ENCODE assay signal across 1 cellular context in the genomic region with DNA sequence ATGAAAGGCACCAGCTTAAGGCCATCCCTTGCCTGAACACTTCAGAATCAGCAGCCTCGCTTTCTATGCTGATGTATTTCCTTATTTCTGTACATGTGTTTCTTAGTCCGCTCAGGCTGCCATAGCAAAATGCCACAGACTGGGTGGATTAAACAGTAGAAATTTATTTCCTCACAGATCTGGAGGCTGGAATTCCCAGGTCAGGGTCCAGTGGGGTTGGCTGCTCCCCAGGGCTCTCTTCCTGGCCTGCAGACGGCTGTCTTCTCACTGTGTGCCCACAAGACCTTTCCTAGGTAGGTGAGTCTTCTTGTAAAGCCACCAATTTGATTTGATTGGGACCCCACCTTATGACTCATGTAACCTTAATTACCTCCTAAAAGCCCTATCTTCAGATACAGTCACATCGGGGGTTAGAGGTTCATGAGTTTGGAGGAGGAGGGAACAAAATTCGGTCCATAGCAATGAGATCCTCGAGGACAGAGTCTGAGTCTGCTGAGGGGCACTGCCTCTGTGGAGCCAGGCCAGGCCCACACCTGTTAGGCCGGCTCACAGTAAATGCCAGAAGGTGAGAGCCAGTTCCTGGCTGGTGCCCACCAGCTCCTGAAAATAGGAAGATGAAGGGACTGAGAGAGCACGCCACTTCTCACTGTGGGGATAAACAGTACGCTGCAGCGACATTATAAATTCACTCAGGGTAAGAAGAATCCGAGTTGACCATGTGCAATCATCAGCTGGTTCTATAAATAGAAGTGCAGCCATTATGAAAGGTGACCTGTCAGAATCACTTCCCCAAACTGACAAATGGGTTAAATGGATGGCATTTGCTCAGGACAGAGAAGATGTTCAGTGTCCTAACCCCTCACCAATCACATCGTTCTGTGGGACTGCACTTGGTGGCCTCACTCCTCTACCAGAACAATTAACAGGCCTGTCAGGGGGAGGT.
TF ChIP-seq lines count a peak whose summit lies in the region.

No MANE protein-coding gene starts in this region.

TF ChIP-seq in GM12878, 131 proteins besides CTCF, POLR2A, EP300 and RAD21 (continues in another document):
- TF ChIP-seq, protein P1, sequence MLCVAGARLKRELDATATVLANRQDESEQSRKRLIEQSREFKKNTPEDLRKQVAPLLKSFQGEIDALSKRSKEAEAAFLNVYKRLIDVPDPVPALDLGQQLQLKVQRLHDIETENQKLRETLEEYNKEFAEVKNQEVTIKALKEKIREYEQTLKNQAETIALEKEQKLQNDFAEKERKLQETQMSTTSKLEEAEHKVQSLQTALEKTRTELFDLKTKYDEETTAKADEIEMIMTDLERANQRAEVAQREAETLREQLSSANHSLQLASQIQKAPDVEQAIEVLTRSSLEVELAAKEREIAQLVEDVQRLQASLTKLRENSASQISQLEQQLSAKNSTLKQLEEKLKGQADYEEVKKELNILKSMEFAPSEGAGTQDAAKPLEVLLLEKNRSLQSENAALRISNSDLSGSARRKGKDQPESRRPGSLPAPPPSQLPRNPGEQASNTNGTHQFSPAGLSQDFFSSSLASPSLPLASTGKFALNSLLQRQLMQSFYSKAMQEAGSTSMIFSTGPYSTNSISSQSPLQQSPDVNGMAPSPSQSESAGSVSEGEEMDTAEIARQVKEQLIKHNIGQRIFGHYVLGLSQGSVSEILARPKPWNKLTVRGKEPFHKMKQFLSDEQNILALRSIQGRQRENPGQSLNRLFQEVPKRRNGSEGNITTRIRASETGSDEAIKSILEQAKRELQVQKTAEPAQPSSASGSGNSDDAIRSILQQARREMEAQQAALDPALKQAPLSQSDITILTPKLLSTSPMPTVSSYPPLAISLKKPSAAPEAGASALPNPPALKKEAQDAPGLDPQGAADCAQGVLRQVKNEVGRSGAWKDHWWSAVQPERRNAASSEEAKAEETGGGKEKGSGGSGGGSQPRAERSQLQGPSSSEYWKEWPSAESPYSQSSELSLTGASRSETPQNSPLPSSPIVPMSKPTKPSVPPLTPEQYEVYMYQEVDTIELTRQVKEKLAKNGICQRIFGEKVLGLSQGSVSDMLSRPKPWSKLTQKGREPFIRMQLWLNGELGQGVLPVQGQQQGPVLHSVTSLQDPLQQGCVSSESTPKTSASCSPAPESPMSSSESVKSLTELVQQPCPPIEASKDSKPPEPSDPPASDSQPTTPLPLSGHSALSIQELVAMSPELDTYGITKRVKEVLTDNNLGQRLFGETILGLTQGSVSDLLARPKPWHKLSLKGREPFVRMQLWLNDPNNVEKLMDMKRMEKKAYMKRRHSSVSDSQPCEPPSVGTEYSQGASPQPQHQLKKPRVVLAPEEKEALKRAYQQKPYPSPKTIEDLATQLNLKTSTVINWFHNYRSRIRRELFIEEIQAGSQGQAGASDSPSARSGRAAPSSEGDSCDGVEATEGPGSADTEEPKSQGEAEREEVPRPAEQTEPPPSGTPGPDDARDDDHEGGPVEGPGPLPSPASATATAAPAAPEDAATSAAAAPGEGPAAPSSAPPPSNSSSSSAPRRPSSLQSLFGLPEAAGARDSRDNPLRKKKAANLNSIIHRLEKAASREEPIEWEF (IDR thresholded peaks at IDR 0.05; ENCODE audit: insufficient replicate concordance, low read depth, low read length) = no peak
- TF ChIP-seq SIN3A (IDR thresholded peaks at IDR 0.05; ENCODE audit: low read depth, low read length) (no peak), SMAD1 (IDR thresholded peaks at IDR 0.05; ENCODE audit: low read depth, partially characterized antibody) (no peak), MYB (IDR thresholded peaks at IDR 0.05; ENCODE audit: borderline replicate concordance, low read depth, low read length) (no peak), YY1 (IDR thresholded peaks at IDR 0.05; ENCODE audit: low read depth, low read length) (peak; percentile 89), NR2C1 (IDR thresholded peaks at IDR 0.05) (no peak), PML (IDR thresholded peaks at IDR 0.05; ENCODE audit: low read length) (no peak), POLR2AphosphoS2 (IDR thresholded peaks at IDR 0.05; ENCODE audit: low read depth, low read length) (no peak), TAF1 (IDR thresholded peaks at IDR 0.05; ENCODE audit: borderline replicate concordance, low read depth, low read length) (no peak), RAD51 (IDR thresholded peaks at IDR 0.05) (no peak), ZNF217 (IDR thresholded peaks at IDR 0.05) (no peak), RBBP5 (conservative IDR thresholded peaks at IDR 0.05) (no peak), NFYA (IDR thresholded peaks at IDR 0.05; ENCODE audit: borderline replicate concordance, low read depth, low read length) (no peak), SPI1 (IDR thresholded peaks at IDR 0.05; ENCODE audit: borderline replicate concordance, insufficient read depth, low read depth, low read length) (peak; percentile 92), FOXK2 (IDR thresholded peaks at IDR 0.05) (no peak), ZSCAN29 (IDR thresholded peaks at IDR 0.05) (0 out of 2 replicates have a peak, but pooled peaks have one; percentile 37), DPF2 (IDR thresholded peaks at IDR 0.05) (0 out of 2 replicates have a peak, but pooled peaks have one; percentile 39), WRNIP1 (IDR thresholded peaks at IDR 0.05; ENCODE audit: borderline replicate concordance, low read depth, low read length) (no peak), IKZF2 (IDR thresholded peaks at IDR 0.05) (no peak; a peak in 1 of 4 replicates), ZBED1 (IDR thresholded peaks at IDR 0.05; ENCODE audit: borderline replicate concordance) (no peak), ZNF622 (IDR thresholded peaks at IDR 0.05) (no peak), TCF7 (IDR thresholded peaks at IDR 0.05; ENCODE audit: borderline replicate concordance) (no peak), RCOR1 (conservative IDR thresholded peaks at IDR 0.05; ENCODE audit: low read depth, low read length) (no peak), CHD2 (IDR thresholded peaks at IDR 0.05; ENCODE audit: borderline replicate concordance, low read depth, low read length) (no peak), SRF (IDR thresholded peaks at IDR 0.05; ENCODE audit: low read depth in 2 of 2, low read length in 2 of 2) (no peak), ZNF274 (IDR thresholded peaks at IDR 0.05; ENCODE audit: insufficient read depth, insufficient read length) (no peak), ATF7 (IDR thresholded peaks at IDR 0.05; ENCODE audit: low read depth) (peak; percentile 48; the same call in 1 of the 2 replicates), BACH1 (IDR thresholded peaks at IDR 0.05; ENCODE audit: borderline replicate concordance) (no peak), BCL11A (IDR thresholded peaks at IDR 0.05; ENCODE audit: low read depth, low read length) (0 out of 2 replicates have a peak, but pooled peaks have one; percentile 11), MEF2B (IDR thresholded peaks at IDR 0.05; ENCODE audit: partially characterized antibody, poor library complexity, severe bottlenecking) (peak; percentile 64), TARDBP (IDR thresholded peaks at IDR 0.05; ENCODE audit: borderline replicate concordance) (no peak), RELA (IDR thresholded peaks at IDR 0.05; ENCODE audit: borderline replicate concordance, partially characterized antibody) (no peak), BRCA1 (IDR thresholded peaks at IDR 0.05; ENCODE audit: low read depth, low read length) (no peak), JUNB (IDR thresholded peaks at IDR 0.05) (no peak), ZNF207 (IDR thresholded peaks at IDR 0.05; ENCODE audit: borderline replicate concordance) (no peak)
- TF ChIP-seq, protein P2, sequence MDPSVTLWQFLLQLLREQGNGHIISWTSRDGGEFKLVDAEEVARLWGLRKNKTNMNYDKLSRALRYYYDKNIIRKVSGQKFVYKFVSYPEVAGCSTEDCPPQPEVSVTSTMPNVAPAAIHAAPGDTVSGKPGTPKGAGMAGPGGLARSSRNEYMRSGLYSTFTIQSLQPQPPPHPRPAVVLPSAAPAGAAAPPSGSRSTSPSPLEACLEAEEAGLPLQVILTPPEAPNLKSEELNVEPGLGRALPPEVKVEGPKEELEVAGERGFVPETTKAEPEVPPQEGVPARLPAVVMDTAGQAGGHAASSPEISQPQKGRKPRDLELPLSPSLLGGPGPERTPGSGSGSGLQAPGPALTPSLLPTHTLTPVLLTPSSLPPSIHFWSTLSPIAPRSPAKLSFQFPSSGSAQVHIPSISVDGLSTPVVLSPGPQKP (IDR thresholded peaks at IDR 0.05; ENCODE audit: low read depth, low read length) = no peak
- TF ChIP-seq, protein P3, sequence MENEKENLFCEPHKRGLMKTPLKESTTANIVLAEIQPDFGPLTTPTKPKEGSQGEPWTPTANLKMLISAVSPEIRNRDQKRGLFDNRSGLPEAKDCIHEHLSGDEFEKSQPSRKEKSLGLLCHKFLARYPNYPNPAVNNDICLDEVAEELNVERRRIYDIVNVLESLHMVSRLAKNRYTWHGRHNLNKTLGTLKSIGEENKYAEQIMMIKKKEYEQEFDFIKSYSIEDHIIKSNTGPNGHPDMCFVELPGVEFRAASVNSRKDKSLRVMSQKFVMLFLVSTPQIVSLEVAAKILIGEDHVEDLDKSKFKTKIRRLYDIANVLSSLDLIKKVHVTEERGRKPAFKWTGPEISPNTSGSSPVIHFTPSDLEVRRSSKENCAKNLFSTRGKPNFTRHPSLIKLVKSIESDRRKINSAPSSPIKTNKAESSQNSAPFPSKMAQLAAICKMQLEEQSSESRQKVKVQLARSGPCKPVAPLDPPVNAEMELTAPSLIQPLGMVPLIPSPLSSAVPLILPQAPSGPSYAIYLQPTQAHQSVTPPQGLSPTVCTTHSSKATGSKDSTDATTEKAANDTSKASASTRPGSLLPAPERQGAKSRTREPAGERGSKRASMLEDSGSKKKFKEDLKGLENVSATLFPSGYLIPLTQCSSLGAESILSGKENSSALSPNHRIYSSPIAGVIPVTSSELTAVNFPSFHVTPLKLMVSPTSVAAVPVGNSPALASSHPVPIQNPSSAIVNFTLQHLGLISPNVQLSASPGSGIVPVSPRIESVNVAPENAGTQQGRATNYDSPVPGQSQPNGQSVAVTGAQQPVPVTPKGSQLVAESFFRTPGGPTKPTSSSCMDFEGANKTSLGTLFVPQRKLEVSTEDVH (IDR thresholded peaks at IDR 0.05; ENCODE audit: low read depth, partially characterized antibody) = no peak
- TF ChIP-seq, protein P4, sequence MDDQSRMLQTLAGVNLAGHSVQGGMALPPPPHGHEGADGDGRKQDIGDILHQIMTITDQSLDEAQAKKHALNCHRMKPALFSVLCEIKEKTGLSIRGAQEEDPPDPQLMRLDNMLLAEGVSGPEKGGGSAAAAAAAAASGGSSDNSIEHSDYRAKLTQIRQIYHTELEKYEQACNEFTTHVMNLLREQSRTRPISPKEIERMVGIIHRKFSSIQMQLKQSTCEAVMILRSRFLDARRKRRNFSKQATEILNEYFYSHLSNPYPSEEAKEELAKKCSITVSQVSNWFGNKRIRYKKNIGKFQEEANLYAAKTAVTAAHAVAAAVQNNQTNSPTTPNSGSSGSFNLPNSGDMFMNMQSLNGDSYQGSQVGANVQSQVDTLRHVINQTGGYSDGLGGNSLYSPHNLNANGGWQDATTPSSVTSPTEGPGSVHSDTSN (IDR thresholded peaks at IDR 0.05; ENCODE audit: insufficient replicate concordance, low read depth, low read length) = peak; percentile 69
- TF ChIP-seq, protein P5, sequence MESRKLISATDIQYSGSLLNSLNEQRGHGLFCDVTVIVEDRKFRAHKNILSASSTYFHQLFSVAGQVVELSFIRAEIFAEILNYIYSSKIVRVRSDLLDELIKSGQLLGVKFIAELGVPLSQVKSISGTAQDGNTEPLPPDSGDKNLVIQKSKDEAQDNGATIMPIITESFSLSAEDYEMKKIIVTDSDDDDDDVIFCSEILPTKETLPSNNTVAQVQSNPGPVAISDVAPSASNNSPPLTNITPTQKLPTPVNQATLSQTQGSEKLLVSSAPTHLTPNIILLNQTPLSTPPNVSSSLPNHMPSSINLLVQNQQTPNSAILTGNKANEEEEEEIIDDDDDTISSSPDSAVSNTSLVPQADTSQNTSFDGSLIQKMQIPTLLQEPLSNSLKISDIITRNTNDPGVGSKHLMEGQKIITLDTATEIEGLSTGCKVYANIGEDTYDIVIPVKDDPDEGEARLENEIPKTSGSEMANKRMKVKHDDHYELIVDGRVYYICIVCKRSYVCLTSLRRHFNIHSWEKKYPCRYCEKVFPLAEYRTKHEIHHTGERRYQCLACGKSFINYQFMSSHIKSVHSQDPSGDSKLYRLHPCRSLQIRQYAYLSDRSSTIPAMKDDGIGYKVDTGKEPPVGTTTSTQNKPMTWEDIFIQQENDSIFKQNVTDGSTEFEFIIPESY (IDR thresholded peaks at IDR 0.05) = no peak
- TF ChIP-seq, protein P6, sequence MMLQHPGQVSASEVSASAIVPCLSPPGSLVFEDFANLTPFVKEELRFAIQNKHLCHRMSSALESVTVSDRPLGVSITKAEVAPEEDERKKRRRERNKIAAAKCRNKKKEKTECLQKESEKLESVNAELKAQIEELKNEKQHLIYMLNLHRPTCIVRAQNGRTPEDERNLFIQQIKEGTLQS (IDR thresholded peaks at IDR 0.05; ENCODE audit: borderline replicate concordance, extremely low read depth, low read depth, low read length) = no peak
- TF ChIP-seq, protein P7, sequence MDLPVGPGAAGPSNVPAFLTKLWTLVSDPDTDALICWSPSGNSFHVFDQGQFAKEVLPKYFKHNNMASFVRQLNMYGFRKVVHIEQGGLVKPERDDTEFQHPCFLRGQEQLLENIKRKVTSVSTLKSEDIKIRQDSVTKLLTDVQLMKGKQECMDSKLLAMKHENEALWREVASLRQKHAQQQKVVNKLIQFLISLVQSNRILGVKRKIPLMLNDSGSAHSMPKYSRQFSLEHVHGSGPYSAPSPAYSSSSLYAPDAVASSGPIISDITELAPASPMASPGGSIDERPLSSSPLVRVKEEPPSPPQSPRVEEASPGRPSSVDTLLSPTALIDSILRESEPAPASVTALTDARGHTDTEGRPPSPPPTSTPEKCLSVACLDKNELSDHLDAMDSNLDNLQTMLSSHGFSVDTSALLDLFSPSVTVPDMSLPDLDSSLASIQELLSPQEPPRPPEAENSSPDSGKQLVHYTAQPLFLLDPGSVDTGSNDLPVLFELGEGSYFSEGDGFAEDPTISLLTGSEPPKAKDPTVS (IDR thresholded peaks at IDR 0.05; ENCODE audit: low read depth, low read length) = no peak
- TF ChIP-seq, protein P8, sequence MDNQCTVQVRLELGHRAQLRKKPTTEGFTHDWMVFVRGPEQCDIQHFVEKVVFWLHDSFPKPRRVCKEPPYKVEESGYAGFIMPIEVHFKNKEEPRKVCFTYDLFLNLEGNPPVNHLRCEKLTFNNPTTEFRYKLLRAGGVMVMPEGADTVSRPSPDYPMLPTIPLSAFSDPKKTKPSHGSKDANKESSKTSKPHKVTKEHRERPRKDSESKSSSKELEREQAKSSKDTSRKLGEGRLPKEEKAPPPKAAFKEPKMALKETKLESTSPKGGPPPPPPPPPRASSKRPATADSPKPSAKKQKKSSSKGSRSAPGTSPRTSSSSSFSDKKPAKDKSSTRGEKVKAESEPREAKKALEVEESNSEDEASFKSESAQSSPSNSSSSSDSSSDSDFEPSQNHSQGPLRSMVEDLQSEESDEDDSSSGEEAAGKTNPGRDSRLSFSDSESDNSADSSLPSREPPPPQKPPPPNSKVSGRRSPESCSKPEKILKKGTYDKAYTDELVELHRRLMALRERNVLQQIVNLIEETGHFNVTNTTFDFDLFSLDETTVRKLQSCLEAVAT (IDR thresholded peaks at IDR 0.05) = no peak
- TF ChIP-seq, protein P9, sequence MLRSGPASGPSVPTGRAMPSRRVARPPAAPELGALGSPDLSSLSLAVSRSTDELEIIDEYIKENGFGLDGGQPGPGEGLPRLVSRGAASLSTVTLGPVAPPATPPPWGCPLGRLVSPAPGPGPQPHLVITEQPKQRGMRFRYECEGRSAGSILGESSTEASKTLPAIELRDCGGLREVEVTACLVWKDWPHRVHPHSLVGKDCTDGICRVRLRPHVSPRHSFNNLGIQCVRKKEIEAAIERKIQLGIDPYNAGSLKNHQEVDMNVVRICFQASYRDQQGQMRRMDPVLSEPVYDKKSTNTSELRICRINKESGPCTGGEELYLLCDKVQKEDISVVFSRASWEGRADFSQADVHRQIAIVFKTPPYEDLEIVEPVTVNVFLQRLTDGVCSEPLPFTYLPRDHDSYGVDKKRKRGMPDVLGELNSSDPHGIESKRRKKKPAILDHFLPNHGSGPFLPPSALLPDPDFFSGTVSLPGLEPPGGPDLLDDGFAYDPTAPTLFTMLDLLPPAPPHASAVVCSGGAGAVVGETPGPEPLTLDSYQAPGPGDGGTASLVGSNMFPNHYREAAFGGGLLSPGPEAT (IDR thresholded peaks at IDR 0.05; ENCODE audit: low read depth) = no peak
